Comparison of ENCODE assay signal across 8 cellular contexts in the genomic region with DNA sequence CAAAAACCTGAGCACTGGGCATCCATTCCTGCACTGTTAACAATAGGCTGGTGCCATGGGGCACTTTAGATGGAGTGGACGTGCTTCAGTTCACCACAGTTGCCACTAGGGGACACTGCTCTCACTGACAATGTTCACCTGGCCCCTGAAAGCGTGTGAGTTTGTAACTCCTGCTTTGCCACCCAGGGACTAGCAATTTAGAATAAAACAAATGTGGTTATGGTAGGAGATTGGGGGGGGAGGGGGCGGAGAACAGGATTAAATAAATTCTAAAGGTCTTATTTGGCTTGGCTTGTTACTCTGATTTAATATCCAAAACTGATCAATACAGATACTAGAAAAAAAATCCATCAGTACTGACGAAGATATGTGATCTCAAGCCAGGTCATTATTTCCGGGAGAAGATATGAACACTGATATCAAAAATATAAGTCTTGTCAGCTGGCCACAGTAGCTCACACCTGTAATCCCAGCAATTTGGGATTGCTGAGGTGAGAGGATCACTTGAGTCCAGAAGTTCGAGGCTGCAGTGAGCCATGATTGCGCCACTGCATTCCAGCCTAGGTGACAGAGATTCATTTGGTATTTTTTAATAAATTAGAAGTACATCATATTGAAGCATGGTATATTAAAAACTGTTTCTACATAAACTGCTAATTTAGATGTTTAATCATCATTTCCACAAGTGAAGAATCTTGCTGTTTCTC. TPM values are rescaled to one million over a fixed set of nuclear protein-coding genes. Genes with fewer than 3 reads are reported as not detected.
DNase-seq lines count a peak whose midpoint lies in the region; ATAC-seq and TF ChIP-seq lines count a peak whose summit lies in the region.

No MANE protein-coding gene starts in this region.

- H3K27ac ChIP-seq in DND-41 (ENCODE audit: low read length) (no peak overlapping the region), KMS-11 (no peak overlapping the region), SJCRH30 (no peak overlapping the region)

- intact Hi-C loops in activated naive CD4-positive, alpha-beta T cell treated with anti-CD3 and anti-CD28 coated beads for 36 hours (cut with micrococcal nuclease): loop anchor here (1.0 kb wide), 5 partner anchors 23 to 444 kb away; partner anchors contain the start of genes DTL and INTS7
- intact Hi-C loops in head of caudate nucleus (cut with DNase I): no loop called here

- H2AFZ ChIP-seq in DND-41 (ENCODE audit: low read depth, low read length) (no peak overlapping the region), KMS-11 (ENCODE audit: low read depth) (no peak overlapping the region)

- H3K9me3 ChIP-seq in DND-41 (ENCODE audit: insufficient read depth, low read length, severe bottlenecking) (no peaks in the 10 kb centered on the region), SJCRH30 (replicated peaks) (no peaks in the 10 kb centered on the region)

- H3K4me1 ChIP-seq in DND-41 (ENCODE audit: insufficient read depth, low read length) (no peaks in the 10 kb centered on the region), KMS-11 (ENCODE audit: low read depth, poor library complexity, severe bottlenecking) (no peaks in the 10 kb centered on the region), SJCRH30 (peaks cover 13% of the 10 kb centered on the region)

- no peaks in the 10 kb centered on the region for H3K27me3 ChIP-seq in DND-41 (ENCODE audit: insufficient read depth, low read length, poor library complexity)
- H3K27me3 ChIP-seq in KMS-11 (ENCODE audit: insufficient read depth, low read depth): no peaks in the 10 kb centered on the region
- H3K27me3 ChIP-seq in SJCRH30: no peaks in the 10 kb centered on the region

- H3K9ac ChIP-seq in DND-41 (ENCODE audit: low read depth, low read length): no peak overlapping the region
- no peak overlapping the region for H3K9ac ChIP-seq in KMS-11

- H3K4me3 ChIP-seq in DND-41 (ENCODE audit: low read depth in 1 of 2, low read length in 2 of 2) (no peak overlapping the region), KMS-11 (IDR thresholded peaks at IDR 0.05; ENCODE audit: insufficient read depth, low read depth, low read length) (no peak overlapping the region), SJCRH30 (no peak overlapping the region)

- H3K27ac Mint-ChIP-seq in activated naive CD4-positive, alpha-beta T cell treated with anti-CD3 and anti-CD28 coated beads for 36 hours: no peak overlapping the region
- H3K27ac Mint-ChIP-seq in progenitor cell of endocrine pancreas: no peak overlapping the region

- peaks cover 1% of the 10 kb centered on the region for H3K9me3 Mint-ChIP-seq in activated naive CD4-positive, alpha-beta T cell treated with anti-CD3 and anti-CD28 coated beads for 36 hours
- no peaks in the 10 kb centered on the region for H3K9me3 Mint-ChIP-seq in progenitor cell of endocrine pancreas (ENCODE audit: low read depth)

- H3K36me3 Mint-ChIP-seq in activated naive CD4-positive, alpha-beta T cell treated with anti-CD3 and anti-CD28 coated beads for 36 hours (ENCODE audit: low read depth): peaks cover 21% of the 10 kb centered on the region
- peaks cover 31% of the 10 kb centered on the region for H3K36me3 Mint-ChIP-seq in progenitor cell of endocrine pancreas (ENCODE audit: insufficient read depth)

- H3K36me3 ChIP-seq in DND-41 (ENCODE audit: insufficient read depth, low read length): peaks cover 64% of the 10 kb centered on the region
- H3K36me3 ChIP-seq in KMS-11 (ENCODE audit: insufficient read depth): peaks cover 4% of the 10 kb centered on the region; the same call in 1 of the 2 replicates
- peaks cover 27% of the 10 kb centered on the region for H3K36me3 ChIP-seq in SJCRH30

- H4K20me1 ChIP-seq in DND-41 (ENCODE audit: insufficient read depth, low read length) (no peaks in the 10 kb centered on the region), KMS-11 (ENCODE audit: insufficient read depth) (peaks cover 6% of the 10 kb centered on the region; the same call in 1 of the 2 replicates)

- ATAC-seq in DND-41 (ENCODE audit: insufficient read depth, low read depth) (peak; percentile 99), GM21526 (IDR thresholded peaks at IDR 0.05; ENCODE audit: low FRiP score, unreplicated experiment) (peak; percentile 91), HG02623 (IDR thresholded peaks at IDR 0.05; ENCODE audit: unreplicated experiment) (no peak)

- DNase-seq in DND-41 (peak; percentile 71), SJCRH30 (peak; percentile 69 to 85), head of caudate nucleus (peak in 41 of 42 donors; percentile 19 to 86 (median 67)), progenitor cell of endocrine pancreas (ENCODE audit: low spot score, unreplicated experiment) (peak; percentile 44)
- peak; percentile 84 for DNase-seq in activated naive CD4-positive, alpha-beta T cell treated with anti-CD3 and anti-CD28 coated beads for 36 hours

- TF ChIP-seq CTCF in DND-41 (IDR thresholded peaks at IDR 0.05; ENCODE audit: borderline replicate concordance, extremely low read depth, low read length, poor library complexity, severe bottlenecking) (peak; percentile 96), KMS-11 (conservative IDR thresholded peaks at IDR 0.05; ENCODE audit: low read depth, low read length) (peak; percentile 99), progenitor cell of endocrine pancreas (IDR thresholded peaks at IDR 0.05; ENCODE audit: unreplicated experiment) (peak; percentile 89)

- H3K79me2 ChIP-seq in DND-41 (ENCODE audit: insufficient read depth, low read length): peaks cover 5% of the 10 kb centered on the region; the same call in 1 of the 2 replicates
- no peaks in the 10 kb centered on the region for H3K79me2 ChIP-seq in KMS-11 (ENCODE audit: insufficient read depth, low read depth)

- no peaks in the 10 kb centered on the region for H3K4me1 Mint-ChIP-seq in activated naive CD4-positive, alpha-beta T cell treated with anti-CD3 and anti-CD28 coated beads for 36 hours (ENCODE audit: low read depth)
- H3K4me1 Mint-ChIP-seq in progenitor cell of endocrine pancreas (ENCODE audit: low read depth): no peaks in the 10 kb centered on the region

- CTCF ChIA-PET in activated naive CD4-positive, alpha-beta T cell treated with anti-CD3 and anti-CD28 coated beads for 36 hours (lab: Charles Lee): interaction anchor here (0.8 to 2.7 kb wide), 11 partner anchors 17 to 444 kb away, joined by 3 to 32 read pairs (median 6); partner anchors contain the start of genes DTL and INTS7

- no peaks in the 10 kb centered on the region for H3K27me3 Mint-ChIP-seq in activated naive CD4-positive, alpha-beta T cell treated with anti-CD3 and anti-CD28 coated beads for 36 hours (ENCODE audit: low read depth)
- no peaks in the 10 kb centered on the region for H3K27me3 Mint-ChIP-seq in progenitor cell of endocrine pancreas

- H3K4me2 ChIP-seq in DND-41 (ENCODE audit: insufficient read depth, low read length) (no peak overlapping the region), KMS-11 (no peak overlapping the region)

- H3K4me3 Mint-ChIP-seq in activated naive CD4-positive, alpha-beta T cell treated with anti-CD3 and anti-CD28 coated beads for 36 hours: no peak overlapping the region
- no peak overlapping the region for H3K4me3 Mint-ChIP-seq in progenitor cell of endocrine pancreas (ENCODE audit: low read depth)

RNA-seq across cellular contexts. Expression of gene INTS7, which starts 23.2 kb away (rescaled TPM):
- total RNA-seq in SJCRH30 (2014; rRNA removed; shearing (Covaris generic)): 41.2 and 43.1 TPM in 2 replicates
- 10 to 100 TPM; 24.7 to 25.9 TPM for total RNA-seq in activated naive CD4-positive, alpha-beta T cell treated with anti-CD3 and anti-CD28 coated beads for 36 hours
- 29.8 and 30.6 TPM in 2 replicates for total RNA-seq in progenitor cell of endocrine pancreas

RNA-seq across cellular contexts. Expression of gene DTL, which starts 23.4 kb away (rescaled TPM):
- total RNA-seq in SJCRH30 (2014; rRNA removed; shearing (Covaris generic)): 81.8 and 82.1 TPM in 2 replicates
- total RNA-seq in activated naive CD4-positive, alpha-beta T cell treated with anti-CD3 and anti-CD28 coated beads for 36 hours: 100 to 1,000 TPM; 106 to 121 TPM
- 22.8 and 23.9 TPM in 2 replicates for total RNA-seq in progenitor cell of endocrine pancreas
